ENCODE assay signal across 12 cellular contexts in genomic region chr9:130824079-130824478, GRCh38. TPM values are rescaled to one million over a fixed set of nuclear protein-coding genes. Genes with fewer than 3 reads are reported as not detected.
A peak's percentile ranks its signal among the peaks of the same experiment; 100 is the strongest.
DNase-seq lines count a peak whose midpoint lies in the region; ATAC-seq, FAIRE-seq and TF ChIP-seq lines count a peak whose summit lies in the region.
"Had no signal": no experiment of that assay in that cellular context is flagged by ENCODE, and none has a peak within 500 bp of the region (broad histone marks: within the 10 kb centered on the region; RNA-seq: fewer than 3 reads in every experiment).

No MANE protein-coding gene starts in this region.

- H3K27me3 ChIP-seq in GM23338 (ENCODE audit: insufficient read depth) (no peaks in the 10 kb centered on the region), ascending aorta (no peaks in the 10 kb centered on the region), iPS-15b (ENCODE audit: control insufficient read depth, insufficient read depth, low read length) (no peaks in the 10 kb centered on the region), gastrocnemius medialis (no peaks in the 10 kb centered on the region)

- no peaks in the 10 kb centered on the region for H3K9me3 ChIP-seq in ascending aorta
- H3K9me3 ChIP-seq in iPS-15b (ENCODE audit: control insufficient read depth, insufficient read depth, low read length): no peaks in the 10 kb centered on the region
- no peaks in the 10 kb centered on the region for H3K9me3 ChIP-seq in gastrocnemius medialis

- H2AFZ ChIP-seq in GM23338: no peak overlapping the region

- no peaks in the 10 kb centered on the region for H3K9me2 ChIP-seq in GM23338 (ENCODE audit: insufficient read depth)

- H3K4me1 ChIP-seq in GM23338 (ENCODE audit: insufficient read depth) (peaks cover 31% of the 10 kb centered on the region), ascending aorta (peaks cover 0 to 20% of the 10 kb centered on the region in 2 donors), iPS-15b (ENCODE audit: control insufficient read depth, insufficient read depth, low read length) (peaks cover 35% of the 10 kb centered on the region), gastrocnemius medialis (peaks cover 29 to 33% of the 10 kb centered on the region in 2 donors)

- TF ChIP-seq CTCF in GM23338 (conservative IDR thresholded peaks at IDR 0.05; ENCODE audit: low read depth in 2 of 2): no peak
- TF ChIP-seq CTCF in ascending aorta (IDR thresholded peaks at IDR 0.05): no peak
- no peak for TF ChIP-seq CTCF in gastrocnemius medialis (IDR thresholded peaks at IDR 0.05 in 4 of 5, conservative IDR thresholded peaks at IDR 0.05 in 1 of 5)

- in situ Hi-C loops in gastrocnemius medialis (cut with MboI; ENCODE audit: low sequenced_read_pairs in 4 of 4): no loop called here

- H3K4me2 ChIP-seq in GM23338: peak overlapping the region; percentile 42

- H3K27me3 Mint-ChIP-seq in GM23338 (ENCODE audit: insufficient read depth, low read depth, poor library complexity): peaks cover 4% of the 10 kb centered on the region
- H3K27me3 Mint-ChIP-seq: CD4-positive, alpha-beta memory T cell had no signal

- H3K27ac ChIP-seq in GM23338 (ENCODE audit: low read depth) (peak overlapping the region; percentile 88), ascending aorta (peak overlapping the region; percentile 76 to 87), gastrocnemius medialis (peak overlapping the region; percentile 56 to 70 (median 64))

- no peaks in the 10 kb centered on the region for H4K20me1 ChIP-seq in GM23338 (replicated peaks; ENCODE audit: insufficient read depth)

- no peak for TF ChIP-seq POLR2A in gastrocnemius medialis (IDR thresholded peaks at IDR 0.05)

- H3K4me3 ChIP-seq in GM23338 (peak overlapping the region; percentile 10; the same call in 1 of the 2 replicates), ascending aorta (peak overlapping the region in 1 of 2 donors; percentile 35), iPS-15b (ENCODE audit: low read depth, low read length) (no peak overlapping the region), gastrocnemius medialis (no peak overlapping the region)

- peak overlapping the region; percentile 32 for H3K9ac ChIP-seq in iPS-15b (ENCODE audit: low read depth, low read length)

- peaks cover 45% of the 10 kb centered on the region for H3K4me1 Mint-ChIP-seq in GM23338

- DNase-seq in GM23338 (ENCODE audit: low spot score) (no peak), ascending aorta (ENCODE audit: low spot score in 2 of 2) (no peak), gastrocnemius medialis (no peak), urothelium cell line (ENCODE audit: low spot score) (no peak), AG20443 (ENCODE audit: low spot score) (no peak)
- DNase-seq: activated gamma-delta T cell; CD4-positive, alpha-beta memory T cell; substantia nigra had no signal

- peaks cover 10% of the 10 kb centered on the region for H3K9me3 Mint-ChIP-seq in GM23338

- H3K79me2 ChIP-seq in GM23338 (replicated peaks; ENCODE audit: insufficient read depth): peaks cover 61% of the 10 kb centered on the region

- H3K4me3 Mint-ChIP-seq in GM23338: peak overlapping the region; percentile 53
- H3K4me3 Mint-ChIP-seq: CD4-positive, alpha-beta memory T cell had no signal

- H3F3A ChIP-seq in GM23338 (replicated peaks; ENCODE audit: low read depth): no peaks in the 10 kb centered on the region; the same call in 1 of the 2 replicates

- H3K36me3 Mint-ChIP-seq in GM23338 (ENCODE audit: low read depth): peaks cover 12% of the 10 kb centered on the region

- ATAC-seq in GM23338 (peak; percentile 20), gastrocnemius medialis (no peak), HG02642 (IDR thresholded peaks at IDR 0.05; ENCODE audit: poor library complexity, unreplicated experiment) (no peak), GM21526 (IDR thresholded peaks at IDR 0.05; ENCODE audit: low FRiP score, unreplicated experiment) (no peak)
- ATAC-seq: esophagus mucosa had no signal

- intact Hi-C loops in ascending aorta (cut with DNase I) (loop anchor here (2.0 kb wide), 1 partner anchor 25 kb away; no protein-coding TSS in a partner anchor), gastrocnemius medialis (cut with DNase I; ENCODE audit: low total_unique reads) (no loop called here)

- peak overlapping the region; percentile 88 for H3K27ac Mint-ChIP-seq in GM23338

- H3K36me3 ChIP-seq in GM23338 (ENCODE audit: insufficient read depth): no peaks in the 10 kb centered on the region
- no peaks in the 10 kb centered on the region for H3K36me3 ChIP-seq in ascending aorta
- no peaks in the 10 kb centered on the region for H3K36me3 ChIP-seq in iPS-15b (ENCODE audit: control insufficient read depth, insufficient read depth, low read length)
- H3K36me3 ChIP-seq in gastrocnemius medialis: no peaks in the 10 kb centered on the region

- FAIRE-seq in urothelium cell line (lab: Jason Lieb, UNC): no peak

TF ChIP-seq in GM23338, 12 proteins besides CTCF, POLR2A, EP300 and RAD21:
- TF ChIP-seq ETS1 (IDR thresholded peaks at IDR 0.05) (no peak), CREB1 (CRISPR knock-in tag; IDR thresholded peaks at IDR 0.05; ENCODE audit: low read depth) (no peak), POLR2AphosphoS5 (IDR thresholded peaks at IDR 0.05; ENCODE audit: low read depth) (no peak), STAT1 (IDR thresholded peaks at IDR 0.05; ENCODE audit: unreplicated experiment) (no peak)
- TF ChIP-seq, protein P1, sequence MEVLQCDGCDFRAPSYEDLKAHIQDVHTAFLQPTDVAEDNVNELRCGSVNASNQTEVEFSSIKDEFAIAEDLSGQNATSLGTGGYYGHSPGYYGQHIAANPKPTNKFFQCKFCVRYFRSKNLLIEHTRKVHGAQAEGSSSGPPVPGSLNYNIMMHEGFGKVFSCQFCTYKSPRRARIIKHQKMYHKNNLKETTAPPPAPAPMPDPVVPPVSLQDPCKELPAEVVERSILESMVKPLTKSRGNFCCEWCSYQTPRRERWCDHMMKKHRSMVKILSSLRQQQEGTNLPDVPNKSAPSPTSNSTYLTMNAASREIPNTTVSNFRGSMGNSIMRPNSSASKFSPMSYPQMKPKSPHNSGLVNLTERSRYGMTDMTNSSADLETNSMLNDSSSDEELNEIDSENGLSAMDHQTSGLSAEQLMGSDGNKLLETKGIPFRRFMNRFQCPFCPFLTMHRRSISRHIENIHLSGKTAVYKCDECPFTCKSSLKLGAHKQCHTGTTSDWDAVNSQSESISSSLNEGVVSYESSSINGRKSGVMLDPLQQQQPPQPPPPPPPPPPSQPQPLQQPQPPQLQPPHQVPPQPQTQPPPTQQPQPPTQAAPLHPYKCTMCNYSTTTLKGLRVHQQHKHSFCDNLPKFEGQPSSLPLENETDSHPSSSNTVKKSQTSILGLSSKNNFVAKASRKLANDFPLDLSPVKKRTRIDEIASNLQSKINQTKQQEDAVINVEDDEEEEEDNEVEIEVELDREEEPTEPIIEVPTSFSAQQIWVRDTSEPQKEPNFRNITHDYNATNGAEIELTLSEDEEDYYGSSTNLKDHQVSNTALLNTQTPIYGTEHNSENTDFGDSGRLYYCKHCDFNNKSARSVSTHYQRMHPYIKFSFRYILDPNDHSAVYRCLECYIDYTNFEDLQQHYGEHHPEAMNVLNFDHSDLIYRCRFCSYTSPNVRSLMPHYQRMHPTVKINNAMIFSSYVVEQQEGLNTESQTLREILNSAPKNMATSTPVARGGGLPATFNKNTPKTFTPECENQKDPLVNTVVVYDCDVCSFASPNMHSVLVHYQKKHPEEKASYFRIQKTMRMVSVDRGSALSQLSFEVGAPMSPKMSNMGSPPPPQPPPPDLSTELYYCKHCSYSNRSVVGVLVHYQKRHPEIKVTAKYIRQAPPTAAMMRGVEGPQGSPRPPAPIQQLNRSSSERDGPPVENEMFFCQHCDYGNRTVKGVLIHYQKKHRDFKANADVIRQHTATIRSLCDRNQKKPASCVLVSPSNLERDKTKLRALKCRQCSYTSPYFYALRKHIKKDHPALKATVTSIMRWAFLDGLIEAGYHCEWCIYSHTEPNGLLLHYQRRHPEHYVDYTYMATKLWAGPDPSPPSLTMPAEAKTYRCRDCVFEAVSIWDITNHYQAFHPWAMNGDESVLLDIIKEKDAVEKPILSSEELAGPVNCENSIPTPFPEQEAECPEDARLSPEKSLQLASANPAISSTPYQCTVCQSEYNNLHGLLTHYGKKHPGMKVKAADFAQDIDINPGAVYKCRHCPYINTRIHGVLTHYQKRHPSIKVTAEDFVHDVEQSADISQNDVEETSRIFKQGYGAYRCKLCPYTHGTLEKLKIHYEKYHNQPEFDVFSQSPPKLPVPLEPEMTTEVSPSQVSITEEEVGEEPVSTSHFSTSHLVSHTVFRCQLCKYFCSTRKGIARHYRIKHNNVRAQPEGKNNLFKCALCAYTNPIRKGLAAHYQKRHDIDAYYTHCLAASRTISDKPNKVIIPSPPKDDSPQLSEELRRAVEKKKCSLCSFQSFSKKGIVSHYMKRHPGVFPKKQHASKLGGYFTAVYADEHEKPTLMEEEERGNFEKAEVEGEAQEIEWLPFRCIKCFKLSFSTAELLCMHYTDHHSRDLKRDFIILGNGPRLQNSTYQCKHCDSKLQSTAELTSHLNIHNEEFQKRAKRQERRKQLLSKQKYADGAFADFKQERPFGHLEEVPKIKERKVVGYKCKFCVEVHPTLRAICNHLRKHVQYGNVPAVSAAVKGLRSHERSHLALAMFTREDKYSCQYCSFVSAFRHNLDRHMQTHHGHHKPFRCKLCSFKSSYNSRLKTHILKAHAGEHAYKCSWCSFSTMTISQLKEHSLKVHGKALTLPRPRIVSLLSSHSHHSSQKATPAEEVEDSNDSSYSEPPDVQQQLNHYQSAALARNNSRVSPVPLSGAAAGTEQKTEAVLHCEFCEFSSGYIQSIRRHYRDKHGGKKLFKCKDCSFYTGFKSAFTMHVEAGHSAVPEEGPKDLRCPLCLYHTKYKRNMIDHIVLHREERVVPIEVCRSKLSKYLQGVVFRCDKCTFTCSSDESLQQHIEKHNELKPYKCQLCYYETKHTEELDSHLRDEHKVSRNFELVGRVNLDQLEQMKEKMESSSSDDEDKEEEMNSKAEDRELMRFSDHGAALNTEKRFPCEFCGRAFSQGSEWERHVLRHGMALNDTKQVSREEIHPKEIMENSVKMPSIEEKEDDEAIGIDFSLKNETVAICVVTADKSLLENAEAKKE (CRISPR knock-in tag; IDR thresholded peaks at IDR 0.05): peak; percentile 52; the same call in 1 of the 2 replicates
TF ChIP-seq in GM23338: peak in this region for 1.

RNA-seq across cellular contexts. Expression of gene ABL1, which starts 11.0 kb away (rescaled TPM):
- 80.4 and 85.1 TPM in 2 replicates for total RNA-seq in GM23338 (2014; rRNA removed; shearing (Covaris generic))
- polyA plus RNA-seq in GM23338 (2016; fragmentation: Nextera tagmentation; extraction: Ambion mirVana): 20.7 and 23.4 TPM in 2 replicates
- total RNA-seq in ascending aorta (99.1 TPM), gastrocnemius medialis (10 to 100 TPM; 22.8 to 55.5 (median 28.5) TPM)
